ENCODE assay signal across 9 cellular contexts in genomic region chr18:63161728-63162195, GRCh38.
DNase-seq lines count a peak whose midpoint lies in the region; ATAC-seq, FAIRE-seq and TF ChIP-seq lines count a peak whose summit lies in the region.
"Had no signal": no experiment of that assay in that cellular context is flagged by ENCODE, and none has a peak within 500 bp of the region (broad histone marks: within the 10 kb centered on the region; RNA-seq: fewer than 3 reads in every experiment).

No MANE protein-coding gene starts in this region.

- dilution Hi-C loops in keratinocyte (cut with MboI; ENCODE audit: extremely low pct_ligation_motif_present, low sequenced_read_pairs) = no loop called here

- H3K4me3 Mint-ChIP-seq in T-helper 1 cell treated with Interleukin-12 subunit alpha and Interleukin-12 subunit beta and Interleukin-4 antibody, amounts not matched to agents 30 μg/mL and 1 μg/mL, for 36 hours = peak overlapping the region; percentile 81

- peaks cover 21% of the 10 kb centered on the region for H3K4me1 ChIP-seq in keratinocyte (ENCODE audit: control insufficient read depth, extremely low read depth, insufficient read depth, low read length)

- H3K36me3 ChIP-seq in keratinocyte (ENCODE audit: control insufficient read depth in 2 of 2, extremely low read depth in 1 of 2, insufficient read depth in 2 of 2, low read length in 2 of 2) = no peaks in the 10 kb centered on the region

- peaks cover 35% of the 10 kb centered on the region for H3K36me3 Mint-ChIP-seq in T-helper 1 cell treated with Interleukin-12 subunit alpha and Interleukin-12 subunit beta and Interleukin-4 antibody, amounts not matched to agents 30 μg/mL and 1 μg/mL, for 36 hours (ENCODE audit: low read depth)

- H3K4me1 Mint-ChIP-seq in T-helper 1 cell treated with Interleukin-12 subunit alpha and Interleukin-12 subunit beta and Interleukin-4 antibody, amounts not matched to agents 30 μg/mL and 1 μg/mL, for 36 hours (ENCODE audit: low read depth) = peaks cover 89% of the 10 kb centered on the region

- no peaks in the 10 kb centered on the region for H3K9me1 ChIP-seq in keratinocyte (ENCODE audit: control insufficient read depth, extremely low read depth, insufficient read depth, low read length)

- no peak for TF ChIP-seq CTCF in AG10803 (conservative IDR thresholded peaks at IDR 0.05; ENCODE audit: low read length)
- no peak for TF ChIP-seq CTCF in keratinocyte (optimal IDR thresholded peaks at IDR 0.05 in 1 of 3, IDR thresholded peaks at IDR 0.05 in 1 of 3, conservative IDR thresholded peaks at IDR 0.05 in 1 of 3; ENCODE audit: extremely low read depth in 1 of 3, insufficient read depth in 2 of 3, low read length in 3 of 3)

- H2AFZ ChIP-seq in keratinocyte (ENCODE audit: control insufficient read depth, low read length) = no peak overlapping the region

- ATAC-seq in HG03432 (IDR thresholded peaks at IDR 0.05; ENCODE audit: unreplicated experiment) = peak; percentile 58

- H3K27ac Mint-ChIP-seq in T-helper 1 cell treated with Interleukin-12 subunit alpha and Interleukin-12 subunit beta and Interleukin-4 antibody, amounts not matched to agents 30 μg/mL and 1 μg/mL, for 36 hours = peak overlapping the region; percentile 98

- H3K27me3 ChIP-seq in keratinocyte (ENCODE audit: control insufficient read depth, extremely low read depth, insufficient read depth, low read length) = peaks cover under 1% of the 10 kb centered on the region

- H3K27me3 Mint-ChIP-seq in T-helper 1 cell treated with Interleukin-12 subunit alpha and Interleukin-12 subunit beta and Interleukin-4 antibody, amounts not matched to agents 30 μg/mL and 1 μg/mL, for 36 hours (ENCODE audit: low read depth) = no peaks in the 10 kb centered on the region

- FAIRE-seq in GM19239 (lab: Jason Lieb, UNC) (peak; percentile 100), keratinocyte (lab: Jason Lieb, UNC) (peak; percentile 94)
- FAIRE-seq: H1 had no signal

- peak overlapping the region; percentile 60 for H3K4me2 ChIP-seq in keratinocyte (ENCODE audit: control insufficient read depth, extremely low read depth, insufficient read depth, low read depth, low read length)

- H3K27ac ChIP-seq in keratinocyte (ENCODE audit: control insufficient read depth, insufficient read depth, low read length) = peak overlapping the region; percentile 63

- H4K20me1 ChIP-seq in keratinocyte (ENCODE audit: control insufficient read depth, extremely low read depth, insufficient read depth, low read length) = no peaks in the 10 kb centered on the region

- H3K9ac ChIP-seq in keratinocyte (ENCODE audit: control insufficient read depth, extremely low read depth, insufficient read depth, low read length) = peak overlapping the region; percentile 7

- H3K79me2 ChIP-seq in keratinocyte (ENCODE audit: control insufficient read depth, insufficient read depth, low read length) = no peaks in the 10 kb centered on the region

- H3K9me3 ChIP-seq in keratinocyte (ENCODE audit: control insufficient read depth, low read depth, low read length) = no peaks in the 10 kb centered on the region

- no peaks in the 10 kb centered on the region for H3K9me3 Mint-ChIP-seq in T-helper 1 cell treated with Interleukin-12 subunit alpha and Interleukin-12 subunit beta and Interleukin-4 antibody, amounts not matched to agents 30 μg/mL and 1 μg/mL, for 36 hours

- H3K4me3 ChIP-seq in AG10803 (ENCODE audit: low read length) (no peak overlapping the region), keratinocyte (ENCODE audit: control insufficient read depth in 2 of 3, extremely low read depth in 1 of 3, insufficient read depth in 2 of 3, low read depth in 1 of 3, low read length in 3 of 3) (no peak overlapping the region)

- DNase-seq in AG10803 (ENCODE audit: low read depth) (peak; percentile 81), GM19239 (ENCODE audit: insufficient read length, low spot score) (no peak), anterior cingulate cortex (lab: John Stamatoyannopoulos, UW) (peak in 36 of 58 donors; percentile 9 to 84 (median 35)), keratinocyte (ENCODE audit: low read depth, low spot score) (peak; percentile 62), ecto neural progenitor cell (ENCODE audit: low spot score) (no peak)
- peak; percentile 71 for DNase-seq in stimulated activated CD4-positive, alpha-beta T cell treated with anti-CD3 and anti-CD28 coated beads, Interleukin-4, amount 100 ng/mL, for 1 hour

Comparison
In these comparisons a context has a peak if more than half of its experiments do, and no peak if none do; other contexts are left out.
1. DNase-seq: peak in AG10803 (single experiment), anterior cingulate cortex (36 of 58), keratinocyte (single experiment) and stimulated activated CD4-positive, alpha-beta T cell treated with anti-CD3 and anti-CD28 coated beads, Interleukin-4, amount 100 ng/mL, for 1 hour (single experiment); none in GM19239 (single experiment) and ecto neural progenitor cell (single experiment).